ENCODE assay signal across 8 cellular contexts in genomic region chr5:177497297-177498012, GRCh38. TPM values are rescaled to one million over a fixed set of nuclear protein-coding genes. Genes with fewer than 3 reads are reported as not detected.
DNase-seq lines count a peak whose midpoint lies in the region; ATAC-seq and TF ChIP-seq lines count a peak whose summit lies in the region.

TSS of gene PDLIM7 (minus strand) at chr5:177497604. CDS start at chr5:177496512, 1,092 bp downstream.

- H3K4me3 ChIP-seq in GM12875 (ENCODE audit: low read depth, low read length) (peak within 1 kb of the TSS; percentile 70), adipocyte (ENCODE audit: low read length) (peak within 1 kb of the TSS; percentile 85), upper lobe of left lung (peak within 1 kb of the TSS; percentile 71 to 93 (median 86))

- DNase-seq in NCI-H1436 (lab: John Stamatoyannopoulos, UW) (peak; percentile 80), T follicular helper cell (ENCODE audit: low read depth) (peak; percentile 90), adipocyte (ENCODE audit: low read depth) (peak; percentile 99), cardiac septum (ENCODE audit: low spot score) (peak; percentile 98), posterior cingulate gyrus (peak; percentile 67 to 98 (median 86)), upper lobe of left lung (peak; percentile 98 to 99)

- no peak for TF ChIP-seq CTCF in GM12875 (IDR thresholded peaks at IDR 0.05; ENCODE audit: borderline replicate concordance, insufficient read depth, low read depth, low read length)
- peak in 2 of 6 experiments; percentile 5 to 37 for TF ChIP-seq CTCF in upper lobe of left lung (IDR thresholded peaks at IDR 0.05)

- peak within 1 kb of the TSS; percentile 98 for H3K9ac ChIP-seq in adipocyte (ENCODE audit: low read length)

- peak within 1 kb of the TSS; percentile 75 to 97 (median 86) for H3K27ac ChIP-seq in upper lobe of left lung

- H3K9me3 ChIP-seq in adipocyte (ENCODE audit: control insufficient read depth, low read length) (no peaks in the 10 kb centered on the region), upper lobe of left lung (no peaks in the 10 kb centered on the region)

- ATAC-seq in HG02798 (IDR thresholded peaks at IDR 0.05; ENCODE audit: poor library complexity, unreplicated experiment) (peak; percentile 80), upper lobe of left lung (ENCODE audit: low FRiP score in 2 of 2) (peak; percentile 89 to 95)

- intact Hi-C loops in cardiac septum (cut with DNase I) (loop anchor here (1.0 to 2.0 kb wide), 3 partner anchors 19 to 42 kb away; partner anchors contain the start of gene DDX41), posterior cingulate gyrus (cut with DNase I) (loop anchor here (5.0 kb wide), 1 partner anchor 95 kb away; the partner anchor contains the start of gene PFN3)

- H3K4me1 ChIP-seq in adipocyte (ENCODE audit: control insufficient read depth, insufficient read depth, low read length) (peaks cover 43% of the 10 kb centered on the region), upper lobe of left lung (peaks cover 49 to 62% (median 55%) of the 10 kb centered on the region in 4 donors)

- H3K27me3 ChIP-seq in adipocyte (replicated peaks; ENCODE audit: control insufficient read depth, insufficient read depth, low read length) (no peaks in the 10 kb centered on the region), upper lobe of left lung (no peaks in the 10 kb centered on the region)

- H3K36me3 ChIP-seq in adipocyte (ENCODE audit: control insufficient read depth, insufficient read depth, low read length, severe bottlenecking) = peaks cover 7% of the 10 kb centered on the region
- H3K36me3 ChIP-seq in upper lobe of left lung = peaks cover 0 to 5% (median under 1%) of the 10 kb centered on the region in 4 donors

- 0 to 1% methylated on average over 8 to 37 of the region's 72 CpGs for WGBS in upper lobe of left lung, 2 donors

- TF ChIP-seq POLR2A in upper lobe of left lung (IDR thresholded peaks at IDR 0.05) = peak; percentile 62 to 97 (median 78)

- peak in 1 of 4 donors; percentile 14 for TF ChIP-seq EP300 in upper lobe of left lung (IDR thresholded peaks at IDR 0.05)

RNA-seq across cellular contexts. Expression of gene PDLIM7, which starts in this region (rescaled TPM):
- 133 TPM for total RNA-seq in cardiac septum
- 100 to 1,000 TPM in 1 of 6 donors, 10 to 100 TPM in 5; 32.0 to 142 (median 75.8) TPM for total RNA-seq in upper lobe of left lung

Comparison
In these comparisons a context has a peak if more than half of its experiments do, and no peak if none do; other contexts are left out.
1. Peak in every context shown above with its lines: DNase-seq, ATAC-seq, H3K4me3 ChIP-seq and H3K27ac ChIP-seq.